In genomic region chr6:85772641-85773040, GRCh38 we compare ENCODE assay signal across 20 cellular contexts.
"Had no signal": no experiment of that assay in that cellular context is flagged by ENCODE, and none has a peak within 500 bp of the region (broad histone marks: within the 10 kb centered on the region; RNA-seq: fewer than 3 reads in every experiment).

No MANE protein-coding gene starts in this region.

- ATAC-seq: gastroesophageal sphincter, natural killer cell, upper lobe of right lung had no signal

- H3K27ac Mint-ChIP-seq: activated naive CD4-positive, alpha-beta T cell treated with anti-CD3 and anti-CD28 coated beads, Interleukin-2, amount 10 ng/mL, durations not matched to agents 7 days and 5 days; activated T-helper 1 cell treated with anti-CD3 and anti-CD28 coated beads, Interleukin-12 subunit alpha, Interleukin-12 subunit beta, Interleukin-2, Interleukin-4 antibody, amounts not matched to agents 30 ng/mL and 10 ng/mL and 1 ng/mL, durations not matched to agents 14 hours and 24 hours and 36 hours; natural killer cell; stimulated activated naive CD8-positive, alpha-beta T cell treated with anti-CD3 and anti-CD28 coated beads, Interleukin-15, Interleukin-2, amounts not matched to agents 100 ng/mL and 50 ng/mL, for 24 hours; T-helper 2 cell treated with Interferon-gamma antibody and Interleukin-4, amounts not matched to agents 5 μg/mL and 100 μg/mL, for 36 hours had no signal

- H3K36me3 Mint-ChIP-seq: activated naive CD4-positive, alpha-beta T cell treated with anti-CD3 and anti-CD28 coated beads, Interleukin-2, amount 10 ng/mL, durations not matched to agents 7 days and 5 days; neural progenitor cell had no signal

- H3K4me1 Mint-ChIP-seq: activated naive CD4-positive, alpha-beta T cell treated with anti-CD3 and anti-CD28 coated beads, Interleukin-2, amount 10 ng/mL, durations not matched to agents 7 days and 5 days; natural killer cell had no signal

- DNase-seq: activated CD4-positive, alpha-beta T cell treated with anti-CD3 and anti-CD28 coated beads for 4 hours; activated CD4-positive, alpha-beta T cell treated with anti-CD3 and anti-CD28 coated beads, Interleukin-2, amount 50 U/mL, for 4 hours; activated CD8-positive, alpha-beta memory T cell treated with anti-CD3 and anti-CD28 coated beads, Interleukin-2, amount 50 U/mL, for 4 hours; activated effector memory CD4-positive, alpha-beta T cell treated with anti-CD3 and anti-CD28 coated beads, Interleukin-2, amount 50 U/mL, for 16 hours; activated naive CD4-positive, alpha-beta T cell treated with anti-CD3 and anti-CD28 coated beads, Interleukin-2, amount 10 ng/mL, durations not matched to agents 7 days and 5 days; activated T-cell treated with anti-CD3 and anti-CD28 coated beads, Interleukin-2, amount 50 U/mL, for 1 hour; amniotic stem cell; brain microvascular endothelial cell; caudate nucleus; islet precursor cell; left ventricle myocardium inferior; mesendoderm; natural killer cell; spleen; upper lobe of right lung had no signal

- H3K4me3 Mint-ChIP-seq: activated naive CD4-positive, alpha-beta T cell treated with anti-CD3 and anti-CD28 coated beads, Interleukin-2, amount 10 ng/mL, durations not matched to agents 7 days and 5 days; activated T-helper 1 cell treated with anti-CD3 and anti-CD28 coated beads, Interleukin-12 subunit alpha, Interleukin-12 subunit beta, Interleukin-2, Interleukin-4 antibody, amounts not matched to agents 30 ng/mL and 10 ng/mL and 1 ng/mL, durations not matched to agents 14 hours and 24 hours and 36 hours; natural killer cell; neural progenitor cell; stimulated activated naive CD8-positive, alpha-beta T cell treated with anti-CD3 and anti-CD28 coated beads, Interleukin-15, Interleukin-2, amounts not matched to agents 100 ng/mL and 50 ng/mL, for 24 hours; T-helper 2 cell treated with Interferon-gamma antibody and Interleukin-4, amounts not matched to agents 5 μg/mL and 100 μg/mL, for 36 hours had no signal

- H3K9me3 Mint-ChIP-seq: activated T-helper 1 cell treated with anti-CD3 and anti-CD28 coated beads, Interleukin-12 subunit alpha, Interleukin-12 subunit beta, Interleukin-2, Interleukin-4 antibody, amounts not matched to agents 30 ng/mL and 10 ng/mL and 1 ng/mL, durations not matched to agents 14 hours and 24 hours and 36 hours; T-helper 2 cell treated with Interferon-gamma antibody and Interleukin-4, amounts not matched to agents 5 μg/mL and 100 μg/mL, for 36 hours had no signal
